ENCODE assay signal across 12 cellular contexts in genomic region chr21:31781737-31782136, GRCh38. TPM values are rescaled to one million over a fixed set of nuclear protein-coding genes. Genes with fewer than 3 reads are reported as not detected.
DNase-seq lines count a peak whose midpoint lies in the region; ATAC-seq, FAIRE-seq and TF ChIP-seq lines count a peak whose summit lies in the region.
"Had no signal": no experiment of that assay in that cellular context is flagged by ENCODE, and none has a peak within 500 bp of the region (broad histone marks: within the 10 kb centered on the region; RNA-seq: fewer than 3 reads in every experiment).

No MANE protein-coding gene starts in this region.

- H3K27ac Mint-ChIP-seq in activated T-cell treated with anti-CD3 and anti-CD28 coated beads, Interleukin-2, amount 50 U/mL, for 24 hours = no peak overlapping the region
- H3K27ac Mint-ChIP-seq: activated naive CD8-positive, alpha-beta T cell treated with anti-CD3 and anti-CD28 coated beads, Interleukin-2, amount 50 U/mL, for 24 hours; CD8-positive, alpha-beta T cell had no signal

- no peaks in the 10 kb centered on the region for H3K9me3 Mint-ChIP-seq in activated T-cell treated with anti-CD3 and anti-CD28 coated beads, Interleukin-2, amount 50 U/mL, for 24 hours
- H3K9me3 Mint-ChIP-seq: CD8-positive, alpha-beta T cell had no signal

- H3K36me3 Mint-ChIP-seq in activated T-cell treated with anti-CD3 and anti-CD28 coated beads, Interleukin-2, amount 50 U/mL, for 24 hours (ENCODE audit: low read depth) = no peaks in the 10 kb centered on the region
- H3K36me3 Mint-ChIP-seq: CD8-positive, alpha-beta T cell had no signal

- no peak for FAIRE-seq in urothelium cell line (lab: Jason Lieb, UNC)
- FAIRE-seq: HepG2 had no signal

- no peak for TF ChIP-seq CTCF in right atrium auricular region (IDR thresholded peaks at IDR 0.05)
- no peak for TF ChIP-seq CTCF in spleen (IDR thresholded peaks at IDR 0.05 in 8 of 11, conservative IDR thresholded peaks at IDR 0.05 in 3 of 11)

- 2 to 9% (median 5%) methylated on average over 3 of the region's 3 CpGs for WGBS in spleen, 5 donors

- intact Hi-C loops in Right ventricle myocardium inferior (cut with DNase I) (no loop called here), spleen (cut with DNase I; ENCODE audit: low total_unique reads) (no loop called here)

- peak; percentile 44 for ATAC-seq in Right ventricle myocardium inferior
- ATAC-seq: activated naive CD8-positive, alpha-beta T cell treated with anti-CD3 and anti-CD28 coated beads, Interleukin-2, amount 50 U/mL, for 24 hours; CD8-positive, alpha-beta T cell; HepG2 had no signal

- H3K27me3 ChIP-seq in right atrium auricular region (no peaks in the 10 kb centered on the region), spleen (replicated peaks in 1 of 7) (no peaks in the 10 kb centered on the region)

- peaks cover 3% of the 10 kb centered on the region for H3K4me1 Mint-ChIP-seq in activated T-cell treated with anti-CD3 and anti-CD28 coated beads, Interleukin-2, amount 50 U/mL, for 24 hours (ENCODE audit: low read depth)

- no peak overlapping the region for H3K27ac ChIP-seq in right atrium auricular region
- no peak overlapping the region for H3K27ac ChIP-seq in spleen

- no peak for DNase-seq in Right ventricle myocardium inferior (ENCODE audit: missing footprints)
- DNase-seq in right atrium auricular region (ENCODE audit: low spot score) = no peak
- peak; percentile 69 for DNase-seq in NCI-H748 (lab: John Stamatoyannopoulos, UW; ENCODE audit: unreplicated experiment)
- DNase-seq in glomerular visceral epithelial cell (ENCODE audit: extremely low spot score) = peak; percentile 1
- DNase-seq in urothelium cell line (ENCODE audit: low spot score) = peak; percentile 63
- no peak for DNase-seq in spleen
- no peak for DNase-seq in activated CD4-positive, alpha-beta T cell treated with anti-CD3 and anti-CD28 coated beads for 48 hours
- DNase-seq in activated T-cell treated with anti-CD3 and anti-CD28 coated beads, Interleukin-2, amount 50 U/mL, for 24 hours = no peak
- DNase-seq: activated naive CD8-positive, alpha-beta T cell treated with anti-CD3 and anti-CD28 coated beads, Interleukin-2, amount 50 U/mL, for 24 hours; CD8-positive, alpha-beta T cell; T-helper 2 cell had no signal

- H3K4me1 ChIP-seq in right atrium auricular region (peaks cover 0 to 6% of the 10 kb centered on the region in 2 donors), spleen (peaks cover 0 to 6% (median 0%) of the 10 kb centered on the region in 6 donors)

- H3K36me3 ChIP-seq in right atrium auricular region = no peaks in the 10 kb centered on the region
- H3K36me3 ChIP-seq in spleen = no peaks in the 10 kb centered on the region

- peaks cover 9% of the 10 kb centered on the region for H3K27me3 Mint-ChIP-seq in activated T-cell treated with anti-CD3 and anti-CD28 coated beads, Interleukin-2, amount 50 U/mL, for 24 hours

- H3K9me3 ChIP-seq in right atrium auricular region (no peaks in the 10 kb centered on the region), spleen (no peaks in the 10 kb centered on the region)

- no peak overlapping the region for H3K4me3 Mint-ChIP-seq in activated T-cell treated with anti-CD3 and anti-CD28 coated beads, Interleukin-2, amount 50 U/mL, for 24 hours
- H3K4me3 Mint-ChIP-seq: activated naive CD8-positive, alpha-beta T cell treated with anti-CD3 and anti-CD28 coated beads, Interleukin-2, amount 50 U/mL, for 24 hours; CD8-positive, alpha-beta T cell had no signal

- TF ChIP-seq POLR2A in spleen (IDR thresholded peaks at IDR 0.05) = no peak

- H3K4me3 ChIP-seq in right atrium auricular region = no peak overlapping the region
- no peak overlapping the region for H3K4me3 ChIP-seq in spleen

RNA-seq across cellular contexts. Expression of gene SCAF4, which starts 49.8 kb away (rescaled TPM):
- total RNA-seq in Right ventricle myocardium inferior (15.9 TPM), right atrium auricular region (10 to 100 TPM in 1 of 2 donors, 1 to 10 TPM in 1; 8.8 to 12.2 TPM), spleen (10 to 100 TPM; 28.2 to 48.4 (median 38.9) TPM)
- 10 to 100 TPM; 10.1 to 14.5 (median 10.2) TPM for polyA plus RNA-seq in spleen

Comparison
In these comparisons a context has a peak if more than half of its experiments do, and no peak if none do; other contexts are left out.
1. DNase-seq: peak in NCI-H748 (single experiment), glomerular visceral epithelial cell (single experiment) and urothelium cell line (single experiment); none in Right ventricle myocardium inferior (single experiment), right atrium auricular region (single experiment), spleen (single experiment), activated CD4-positive, alpha-beta T cell treated with anti-CD3 and anti-CD28 coated beads for 48 hours (single experiment) and activated T-cell treated with anti-CD3 and anti-CD28 coated beads, Interleukin-2, amount 50 U/mL, for 24 hours (single experiment).